Comparison of ENCODE assay signal across 1 cellular context in the genomic region with DNA sequence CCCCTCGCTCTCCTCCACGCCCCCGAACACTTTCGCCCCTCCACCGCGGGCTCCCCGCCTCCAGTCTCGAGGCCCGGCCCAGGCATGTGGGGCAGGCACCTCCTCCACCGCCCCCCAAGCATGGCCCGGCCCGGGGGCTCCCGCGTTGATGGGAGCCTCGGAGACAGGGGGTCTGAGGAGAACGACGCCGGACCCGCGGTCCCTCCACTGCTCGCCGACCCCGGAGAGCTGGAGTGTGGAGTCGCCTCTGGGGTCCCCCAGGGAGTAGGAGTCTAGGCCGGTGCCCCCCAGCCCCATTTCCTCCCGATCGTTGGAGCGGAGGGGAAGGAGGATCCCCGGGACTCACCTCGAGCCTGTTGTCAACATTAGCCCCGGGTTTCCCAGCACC.
TF ChIP-seq lines count a peak whose summit lies in the region.

No MANE protein-coding gene starts in this region.

TF ChIP-seq in HEK293, 187 proteins besides CTCF, POLR2A, EP300 and RAD21 (continued from another document and continues in another):
- TF ChIP-seq ZNF426 (tag by site-specific recombination; IDR thresholded peaks at IDR 0.05): no peak
- TF ChIP-seq, protein P1, sequence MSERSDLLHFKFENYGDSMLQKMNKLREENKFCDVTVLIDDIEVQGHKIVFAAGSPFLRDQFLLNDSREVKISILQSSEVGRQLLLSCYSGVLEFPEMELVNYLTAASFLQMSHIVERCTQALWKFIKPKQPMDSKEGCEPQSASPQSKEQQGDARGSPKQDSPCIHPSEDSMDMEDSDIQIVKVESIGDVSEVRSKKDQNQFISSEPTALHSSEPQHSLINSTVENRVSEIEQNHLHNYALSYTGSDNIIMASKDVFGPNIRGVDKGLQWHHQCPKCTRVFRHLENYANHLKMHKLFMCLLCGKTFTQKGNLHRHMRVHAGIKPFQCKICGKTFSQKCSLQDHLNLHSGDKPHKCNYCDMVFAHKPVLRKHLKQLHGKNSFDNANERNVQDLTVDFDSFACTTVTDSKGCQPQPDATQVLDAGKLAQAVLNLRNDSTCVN (tag by site-specific recombination; optimal IDR thresholded peaks at IDR 0.05): peak; percentile 45
- no peak for TF ChIP-seq ZNF76 (tag by site-specific recombination; IDR thresholded peaks at IDR 0.05; ENCODE audit: borderline replicate concordance, low read depth)
- TF ChIP-seq, protein P2, sequence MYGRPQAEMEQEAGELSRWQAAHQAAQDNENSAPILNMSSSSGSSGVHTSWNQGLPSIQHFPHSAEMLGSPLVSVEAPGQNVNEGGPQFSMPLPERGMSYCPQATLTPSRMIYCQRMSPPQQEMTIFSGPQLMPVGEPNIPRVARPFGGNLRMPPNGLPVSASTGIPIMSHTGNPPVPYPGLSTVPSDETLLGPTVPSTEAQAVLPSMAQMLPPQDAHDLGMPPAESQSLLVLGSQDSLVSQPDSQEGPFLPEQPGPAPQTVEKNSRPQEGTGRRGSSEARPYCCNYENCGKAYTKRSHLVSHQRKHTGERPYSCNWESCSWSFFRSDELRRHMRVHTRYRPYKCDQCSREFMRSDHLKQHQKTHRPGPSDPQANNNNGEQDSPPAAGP (tag by site-specific recombination; IDR thresholded peaks at IDR 0.05): no peak
- peak; percentile 55; the same call in 1 of the 2 replicates for TF ChIP-seq ZNF660 (tag by site-specific recombination; IDR thresholded peaks at IDR 0.05)
- peak; percentile 50 for TF ChIP-seq GLIS1 (tag by site-specific recombination; IDR thresholded peaks at IDR 0.05)
- TF ChIP-seq, protein P3, sequence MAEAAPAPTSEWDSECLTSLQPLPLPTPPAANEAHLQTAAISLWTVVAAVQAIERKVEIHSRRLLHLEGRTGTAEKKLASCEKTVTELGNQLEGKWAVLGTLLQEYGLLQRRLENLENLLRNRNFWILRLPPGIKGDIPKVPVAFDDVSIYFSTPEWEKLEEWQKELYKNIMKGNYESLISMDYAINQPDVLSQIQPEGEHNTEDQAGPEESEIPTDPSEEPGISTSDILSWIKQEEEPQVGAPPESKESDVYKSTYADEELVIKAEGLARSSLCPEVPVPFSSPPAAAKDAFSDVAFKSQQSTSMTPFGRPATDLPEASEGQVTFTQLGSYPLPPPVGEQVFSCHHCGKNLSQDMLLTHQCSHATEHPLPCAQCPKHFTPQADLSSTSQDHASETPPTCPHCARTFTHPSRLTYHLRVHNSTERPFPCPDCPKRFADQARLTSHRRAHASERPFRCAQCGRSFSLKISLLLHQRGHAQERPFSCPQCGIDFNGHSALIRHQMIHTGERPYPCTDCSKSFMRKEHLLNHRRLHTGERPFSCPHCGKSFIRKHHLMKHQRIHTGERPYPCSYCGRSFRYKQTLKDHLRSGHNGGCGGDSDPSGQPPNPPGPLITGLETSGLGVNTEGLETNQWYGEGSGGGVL (tag by site-specific recombination; IDR thresholded peaks at IDR 0.05): peak; percentile 67; the same call in 1 of the 2 replicates
- TF ChIP-seq ZNF677 (tag by site-specific recombination; IDR thresholded peaks at IDR 0.05): no peak
- no peak for TF ChIP-seq ZBTB1 (tag by site-specific recombination; IDR thresholded peaks at IDR 0.05)
- no peak for TF ChIP-seq MZF1 (tag by site-specific recombination; IDR thresholded peaks at IDR 0.05; ENCODE audit: borderline replicate concordance)
- 0 out of 2 replicates have a peak, but pooled peaks have one; percentile 25 for TF ChIP-seq ZSCAN30 (tag by site-specific recombination; IDR thresholded peaks at IDR 0.05)
- no peak for TF ChIP-seq ZNF274 (IDR thresholded peaks at IDR 0.05; ENCODE audit: low read length)
- TF ChIP-seq ZNF274 (tag by site-specific recombination; IDR thresholded peaks at IDR 0.05; ENCODE audit: borderline replicate concordance): no peak
- TF ChIP-seq ZNF626 (tag by site-specific recombination; IDR thresholded peaks at IDR 0.05): no peak
- no peak for TF ChIP-seq ZSCAN16 (tag by site-specific recombination; IDR thresholded peaks at IDR 0.05)
- no peak for TF ChIP-seq ZNF791 (tag by site-specific recombination; IDR thresholded peaks at IDR 0.05)
- no peak for TF ChIP-seq ZNF37A (tag by site-specific recombination; IDR thresholded peaks at IDR 0.05)
- no peak for TF ChIP-seq ZFHX2 (tag by site-specific recombination; conservative IDR thresholded peaks at IDR 0.05)
- TF ChIP-seq, protein P4, sequence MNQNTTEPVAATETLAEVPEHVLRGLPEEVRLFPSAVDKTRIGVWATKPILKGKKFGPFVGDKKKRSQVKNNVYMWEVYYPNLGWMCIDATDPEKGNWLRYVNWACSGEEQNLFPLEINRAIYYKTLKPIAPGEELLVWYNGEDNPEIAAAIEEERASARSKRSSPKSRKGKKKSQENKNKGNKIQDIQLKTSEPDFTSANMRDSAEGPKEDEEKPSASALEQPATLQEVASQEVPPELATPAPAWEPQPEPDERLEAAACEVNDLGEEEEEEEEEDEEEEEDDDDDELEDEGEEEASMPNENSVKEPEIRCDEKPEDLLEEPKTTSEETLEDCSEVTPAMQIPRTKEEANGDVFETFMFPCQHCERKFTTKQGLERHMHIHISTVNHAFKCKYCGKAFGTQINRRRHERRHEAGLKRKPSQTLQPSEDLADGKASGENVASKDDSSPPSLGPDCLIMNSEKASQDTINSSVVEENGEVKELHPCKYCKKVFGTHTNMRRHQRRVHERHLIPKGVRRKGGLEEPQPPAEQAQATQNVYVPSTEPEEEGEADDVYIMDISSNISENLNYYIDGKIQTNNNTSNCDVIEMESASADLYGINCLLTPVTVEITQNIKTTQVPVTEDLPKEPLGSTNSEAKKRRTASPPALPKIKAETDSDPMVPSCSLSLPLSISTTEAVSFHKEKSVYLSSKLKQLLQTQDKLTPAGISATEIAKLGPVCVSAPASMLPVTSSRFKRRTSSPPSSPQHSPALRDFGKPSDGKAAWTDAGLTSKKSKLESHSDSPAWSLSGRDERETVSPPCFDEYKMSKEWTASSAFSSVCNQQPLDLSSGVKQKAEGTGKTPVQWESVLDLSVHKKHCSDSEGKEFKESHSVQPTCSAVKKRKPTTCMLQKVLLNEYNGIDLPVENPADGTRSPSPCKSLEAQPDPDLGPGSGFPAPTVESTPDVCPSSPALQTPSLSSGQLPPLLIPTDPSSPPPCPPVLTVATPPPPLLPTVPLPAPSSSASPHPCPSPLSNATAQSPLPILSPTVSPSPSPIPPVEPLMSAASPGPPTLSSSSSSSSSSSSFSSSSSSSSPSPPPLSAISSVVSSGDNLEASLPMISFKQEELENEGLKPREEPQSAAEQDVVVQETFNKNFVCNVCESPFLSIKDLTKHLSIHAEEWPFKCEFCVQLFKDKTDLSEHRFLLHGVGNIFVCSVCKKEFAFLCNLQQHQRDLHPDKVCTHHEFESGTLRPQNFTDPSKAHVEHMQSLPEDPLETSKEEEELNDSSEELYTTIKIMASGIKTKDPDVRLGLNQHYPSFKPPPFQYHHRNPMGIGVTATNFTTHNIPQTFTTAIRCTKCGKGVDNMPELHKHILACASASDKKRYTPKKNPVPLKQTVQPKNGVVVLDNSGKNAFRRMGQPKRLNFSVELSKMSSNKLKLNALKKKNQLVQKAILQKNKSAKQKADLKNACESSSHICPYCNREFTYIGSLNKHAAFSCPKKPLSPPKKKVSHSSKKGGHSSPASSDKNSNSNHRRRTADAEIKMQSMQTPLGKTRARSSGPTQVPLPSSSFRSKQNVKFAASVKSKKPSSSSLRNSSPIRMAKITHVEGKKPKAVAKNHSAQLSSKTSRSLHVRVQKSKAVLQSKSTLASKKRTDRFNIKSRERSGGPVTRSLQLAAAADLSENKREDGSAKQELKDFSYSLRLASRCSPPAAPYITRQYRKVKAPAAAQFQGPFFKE (tag by site-specific recombination; IDR thresholded peaks at IDR 0.05; ENCODE audit: borderline replicate concordance): peak; percentile 8; the same call in 1 of the 2 replicates
- 0 out of 2 replicates have a peak, but pooled peaks have one; percentile 1 for TF ChIP-seq ZNF146 (tag by site-specific recombination; IDR thresholded peaks at IDR 0.05)
- TF ChIP-seq, protein P5, sequence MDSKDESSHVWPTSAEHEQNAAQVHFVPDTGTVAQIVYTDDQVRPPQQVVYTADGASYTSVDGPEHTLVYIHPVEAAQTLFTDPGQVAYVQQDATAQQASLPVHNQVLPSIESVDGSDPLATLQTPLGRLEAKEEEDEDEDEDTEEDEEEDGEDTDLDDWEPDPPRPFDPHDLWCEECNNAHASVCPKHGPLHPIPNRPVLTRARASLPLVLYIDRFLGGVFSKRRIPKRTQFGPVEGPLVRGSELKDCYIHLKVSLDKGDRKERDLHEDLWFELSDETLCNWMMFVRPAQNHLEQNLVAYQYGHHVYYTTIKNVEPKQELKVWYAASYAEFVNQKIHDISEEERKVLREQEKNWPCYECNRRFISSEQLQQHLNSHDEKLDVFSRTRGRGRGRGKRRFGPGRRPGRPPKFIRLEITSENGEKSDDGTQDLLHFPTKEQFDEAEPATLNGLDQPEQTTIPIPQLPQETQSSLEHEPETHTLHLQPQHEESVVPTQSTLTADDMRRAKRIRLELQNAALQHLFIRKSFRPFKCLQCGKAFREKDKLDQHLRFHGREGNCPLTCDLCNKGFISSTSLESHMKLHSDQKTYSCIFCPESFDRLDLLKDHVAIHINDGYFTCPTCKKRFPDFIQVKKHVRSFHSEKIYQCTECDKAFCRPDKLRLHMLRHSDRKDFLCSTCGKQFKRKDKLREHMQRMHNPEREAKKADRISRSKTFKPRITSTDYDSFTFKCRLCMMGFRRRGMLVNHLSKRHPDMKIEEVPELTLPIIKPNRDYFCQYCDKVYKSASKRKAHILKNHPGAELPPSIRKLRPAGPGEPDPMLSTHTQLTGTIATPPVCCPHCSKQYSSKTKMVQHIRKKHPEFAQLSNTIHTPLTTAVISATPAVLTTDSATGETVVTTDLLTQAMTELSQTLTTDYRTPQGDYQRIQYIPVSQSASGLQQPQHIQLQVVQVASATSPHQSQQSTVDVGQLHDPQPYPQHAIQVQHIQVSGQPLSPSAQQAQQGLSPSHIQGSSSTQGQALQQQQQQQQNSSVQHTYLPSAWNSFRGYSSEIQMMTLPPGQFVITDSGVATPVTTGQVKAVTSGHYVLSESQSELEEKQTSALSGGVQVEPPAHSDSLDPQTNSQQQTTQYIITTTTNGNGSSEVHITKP (tag by site-specific recombination; IDR thresholded peaks at IDR 0.05): no peak; the same call in 1 of the 2 replicates
- TF ChIP-seq ZFP41 (tag by site-specific recombination; IDR thresholded peaks at IDR 0.05; ENCODE audit: borderline replicate concordance): no peak
- no peak for TF ChIP-seq ZNF341 (tag by site-specific recombination; IDR thresholded peaks at IDR 0.05; ENCODE audit: low read depth)
- no peak for TF ChIP-seq RBAK (tag by site-specific recombination; IDR thresholded peaks at IDR 0.05)
- TF ChIP-seq ZNF549 (tag by site-specific recombination; IDR thresholded peaks at IDR 0.05): no peak
- no peak for TF ChIP-seq ZNF248 (tag by site-specific recombination; IDR thresholded peaks at IDR 0.05)
- TF ChIP-seq YY1 (tag by site-specific recombination; IDR thresholded peaks at IDR 0.05): no peak
- no peak; the same call in 1 of the 2 replicates for TF ChIP-seq EGR2 (tag by site-specific recombination; IDR thresholded peaks at IDR 0.05; ENCODE audit: low read depth)
- TF ChIP-seq ZNF621 (tag by site-specific recombination; IDR thresholded peaks at IDR 0.05): no peak
- TF ChIP-seq, protein P6, sequence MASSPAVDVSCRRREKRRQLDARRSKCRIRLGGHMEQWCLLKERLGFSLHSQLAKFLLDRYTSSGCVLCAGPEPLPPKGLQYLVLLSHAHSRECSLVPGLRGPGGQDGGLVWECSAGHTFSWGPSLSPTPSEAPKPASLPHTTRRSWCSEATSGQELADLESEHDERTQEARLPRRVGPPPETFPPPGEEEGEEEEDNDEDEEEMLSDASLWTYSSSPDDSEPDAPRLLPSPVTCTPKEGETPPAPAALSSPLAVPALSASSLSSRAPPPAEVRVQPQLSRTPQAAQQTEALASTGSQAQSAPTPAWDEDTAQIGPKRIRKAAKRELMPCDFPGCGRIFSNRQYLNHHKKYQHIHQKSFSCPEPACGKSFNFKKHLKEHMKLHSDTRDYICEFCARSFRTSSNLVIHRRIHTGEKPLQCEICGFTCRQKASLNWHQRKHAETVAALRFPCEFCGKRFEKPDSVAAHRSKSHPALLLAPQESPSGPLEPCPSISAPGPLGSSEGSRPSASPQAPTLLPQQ (tag by site-specific recombination; IDR thresholded peaks at IDR 0.05): no peak
- TF ChIP-seq ZNF335 (tag by site-specific recombination; conservative IDR thresholded peaks at IDR 0.05): no peak
- TF ChIP-seq HOXC10 (CRISPR knock-in tag; IDR thresholded peaks at IDR 0.05): no peak
- TF ChIP-seq SCRT2 (tag by site-specific recombination; IDR thresholded peaks at IDR 0.05): 0 out of 2 replicates have a peak, but pooled peaks have one; percentile 6
- TF ChIP-seq ZNF776 (tag by site-specific recombination; IDR thresholded peaks at IDR 0.05; ENCODE audit: borderline replicate concordance): no peak
- no peak for TF ChIP-seq ZNF837 (tag by site-specific recombination; IDR thresholded peaks at IDR 0.05)
- TF ChIP-seq, protein P7, sequence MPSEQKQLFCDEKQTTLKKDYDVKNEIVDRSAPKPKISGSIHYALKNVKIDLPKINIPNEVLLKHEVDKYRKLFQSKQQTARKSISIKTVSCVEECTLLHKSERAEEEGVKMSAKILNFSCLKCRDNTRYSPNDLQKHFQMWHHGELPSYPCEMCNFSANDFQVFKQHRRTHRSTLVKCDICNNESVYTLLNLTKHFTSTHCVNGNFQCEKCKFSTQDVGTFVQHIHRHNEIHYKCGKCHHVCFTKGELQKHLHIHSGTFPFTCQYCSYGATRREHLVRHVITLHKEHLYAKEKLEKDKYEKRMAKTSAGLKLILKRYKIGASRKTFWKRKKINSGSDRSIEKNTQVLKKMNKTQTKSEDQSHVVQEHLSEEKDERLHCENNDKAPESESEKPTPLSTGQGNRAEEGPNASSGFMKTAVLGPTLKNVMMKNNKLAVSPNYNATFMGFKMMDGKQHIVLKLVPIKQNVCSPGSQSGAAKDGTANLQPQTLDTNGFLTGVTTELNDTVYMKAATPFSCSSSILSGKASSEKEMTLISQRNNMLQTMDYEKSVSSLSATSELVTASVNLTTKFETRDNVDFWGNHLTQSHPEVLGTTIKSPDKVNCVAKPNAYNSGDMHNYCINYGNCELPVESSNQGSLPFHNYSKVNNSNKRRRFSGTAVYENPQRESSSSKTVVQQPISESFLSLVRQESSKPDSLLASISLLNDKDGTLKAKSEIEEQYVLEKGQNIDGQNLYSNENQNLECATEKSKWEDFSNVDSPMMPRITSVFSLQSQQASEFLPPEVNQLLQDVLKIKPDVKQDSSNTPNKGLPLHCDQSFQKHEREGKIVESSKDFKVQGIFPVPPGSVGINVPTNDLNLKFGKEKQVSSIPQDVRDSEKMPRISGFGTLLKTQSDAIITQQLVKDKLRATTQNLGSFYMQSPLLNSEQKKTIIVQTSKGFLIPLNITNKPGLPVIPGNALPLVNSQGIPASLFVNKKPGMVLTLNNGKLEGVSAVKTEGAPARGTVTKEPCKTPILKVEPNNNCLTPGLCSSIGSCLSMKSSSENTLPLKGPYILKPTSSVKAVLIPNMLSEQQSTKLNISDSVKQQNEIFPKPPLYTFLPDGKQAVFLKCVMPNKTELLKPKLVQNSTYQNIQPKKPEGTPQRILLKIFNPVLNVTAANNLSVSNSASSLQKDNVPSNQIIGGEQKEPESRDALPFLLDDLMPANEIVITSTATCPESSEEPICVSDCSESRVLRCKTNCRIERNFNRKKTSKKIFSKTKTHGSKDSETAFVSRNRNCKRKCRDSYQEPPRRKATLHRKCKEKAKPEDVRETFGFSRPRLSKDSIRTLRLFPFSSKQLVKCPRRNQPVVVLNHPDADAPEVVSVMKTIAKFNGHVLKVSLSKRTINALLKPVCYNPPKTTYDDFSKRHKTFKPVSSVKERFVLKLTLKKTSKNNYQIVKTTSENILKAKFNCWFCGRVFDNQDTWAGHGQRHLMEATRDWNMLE (tag by site-specific recombination; conservative IDR thresholded peaks at IDR 0.05; ENCODE audit: low read depth): no peak
